2 cellular contexts compared by ENCODE assay signal in the genomic region with DNA sequence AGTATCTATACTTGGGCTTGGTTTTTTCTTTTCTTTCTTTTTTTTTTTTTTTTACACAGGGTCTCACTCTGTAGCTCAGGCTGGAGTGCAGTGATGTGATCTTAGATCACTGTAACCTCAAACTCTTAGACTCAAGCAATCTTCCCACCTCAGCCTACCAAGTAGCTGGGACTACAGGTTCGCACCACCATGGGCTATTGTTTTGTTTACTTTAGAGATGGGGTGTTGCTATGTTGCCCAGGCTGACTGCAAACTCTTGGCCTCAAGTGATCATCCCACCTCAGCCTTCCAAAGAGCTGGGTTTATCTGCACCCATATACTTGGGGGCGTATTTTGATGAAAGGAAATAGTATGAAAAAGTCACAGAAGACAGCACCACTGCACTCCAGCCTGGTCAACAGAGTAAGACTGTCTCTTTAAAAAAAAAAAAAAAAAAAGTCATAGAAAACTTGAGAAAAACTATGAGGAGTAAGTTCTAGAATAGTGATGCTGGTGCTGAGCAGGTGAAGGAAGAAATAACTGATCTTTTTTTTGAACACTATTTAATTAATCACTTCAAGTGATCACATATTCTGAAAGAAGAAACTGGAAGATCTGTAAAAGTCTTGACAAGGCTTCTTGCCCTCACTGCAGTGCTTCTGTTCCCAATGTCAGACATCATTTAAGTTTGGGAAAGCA.
TF ChIP-seq lines count a peak whose summit lies in the region.

No MANE protein-coding gene starts in this region.

TF ChIP-seq in WTC11, 78 proteins besides CTCF, POLR2A, EP300 and RAD21:
- TF ChIP-seq KAT7 (CRISPR knock-in tag; IDR thresholded peaks at IDR 0.05; ENCODE audit: borderline replicate concordance) (no peak), GRHL2 (CRISPR knock-in tag; IDR thresholded peaks at IDR 0.05; ENCODE audit: insufficient replicate concordance, severe bottlenecking) (no peak), SMAD3 (CRISPR knock-in tag; IDR thresholded peaks at IDR 0.05; ENCODE audit: borderline replicate concordance) (no peak)
- TF ChIP-seq, protein P1, sequence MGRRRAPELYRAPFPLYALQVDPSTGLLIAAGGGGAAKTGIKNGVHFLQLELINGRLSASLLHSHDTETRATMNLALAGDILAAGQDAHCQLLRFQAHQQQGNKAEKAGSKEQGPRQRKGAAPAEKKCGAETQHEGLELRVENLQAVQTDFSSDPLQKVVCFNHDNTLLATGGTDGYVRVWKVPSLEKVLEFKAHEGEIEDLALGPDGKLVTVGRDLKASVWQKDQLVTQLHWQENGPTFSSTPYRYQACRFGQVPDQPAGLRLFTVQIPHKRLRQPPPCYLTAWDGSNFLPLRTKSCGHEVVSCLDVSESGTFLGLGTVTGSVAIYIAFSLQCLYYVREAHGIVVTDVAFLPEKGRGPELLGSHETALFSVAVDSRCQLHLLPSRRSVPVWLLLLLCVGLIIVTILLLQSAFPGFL (CRISPR knock-in tag; IDR thresholded peaks at IDR 0.05; ENCODE audit: borderline replicate concordance) = no peak
- TF ChIP-seq, protein P2, sequence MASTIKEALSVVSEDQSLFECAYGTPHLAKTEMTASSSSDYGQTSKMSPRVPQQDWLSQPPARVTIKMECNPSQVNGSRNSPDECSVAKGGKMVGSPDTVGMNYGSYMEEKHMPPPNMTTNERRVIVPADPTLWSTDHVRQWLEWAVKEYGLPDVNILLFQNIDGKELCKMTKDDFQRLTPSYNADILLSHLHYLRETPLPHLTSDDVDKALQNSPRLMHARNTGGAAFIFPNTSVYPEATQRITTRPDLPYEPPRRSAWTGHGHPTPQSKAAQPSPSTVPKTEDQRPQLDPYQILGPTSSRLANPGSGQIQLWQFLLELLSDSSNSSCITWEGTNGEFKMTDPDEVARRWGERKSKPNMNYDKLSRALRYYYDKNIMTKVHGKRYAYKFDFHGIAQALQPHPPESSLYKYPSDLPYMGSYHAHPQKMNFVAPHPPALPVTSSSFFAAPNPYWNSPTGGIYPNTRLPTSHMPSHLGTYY (CRISPR knock-in tag; IDR thresholded peaks at IDR 0.05) = no peak
- TF ChIP-seq, protein P3, sequence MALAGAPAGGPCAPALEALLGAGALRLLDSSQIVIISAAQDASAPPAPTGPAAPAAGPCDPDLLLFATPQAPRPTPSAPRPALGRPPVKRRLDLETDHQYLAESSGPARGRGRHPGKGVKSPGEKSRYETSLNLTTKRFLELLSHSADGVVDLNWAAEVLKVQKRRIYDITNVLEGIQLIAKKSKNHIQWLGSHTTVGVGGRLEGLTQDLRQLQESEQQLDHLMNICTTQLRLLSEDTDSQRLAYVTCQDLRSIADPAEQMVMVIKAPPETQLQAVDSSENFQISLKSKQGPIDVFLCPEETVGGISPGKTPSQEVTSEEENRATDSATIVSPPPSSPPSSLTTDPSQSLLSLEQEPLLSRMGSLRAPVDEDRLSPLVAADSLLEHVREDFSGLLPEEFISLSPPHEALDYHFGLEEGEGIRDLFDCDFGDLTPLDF (CRISPR knock-in tag; IDR thresholded peaks at IDR 0.05) = no peak

TF ChIP-seq in endothelial cell of umbilical vein, 7 proteins besides CTCF, POLR2A, EP300 and RAD21:
- TF ChIP-seq MYC (IDR thresholded peaks at IDR 0.05; ENCODE audit: low read depth, low read length) = no peak
- no peak for TF ChIP-seq POLR2AphosphoS5 (IDR thresholded peaks at IDR 0.05; ENCODE audit: insufficient read depth, low read depth, low read length)
- no peak for TF ChIP-seq FOS (IDR thresholded peaks at IDR 0.05; ENCODE audit: borderline replicate concordance, insufficient read depth, low read length)
- no peak for TF ChIP-seq EZH2 (IDR thresholded peaks at IDR 0.05; ENCODE audit: borderline replicate concordance, low read depth, low read length, severe bottlenecking)
